In genomic region chr1:246641394-246641793, GRCh38 we compare ENCODE assay signal across 25 cellular contexts.
A peak's percentile ranks its signal among the peaks of the same experiment; 100 is the strongest.
DNase-seq lines count a peak whose midpoint lies in the region; ATAC-seq and TF ChIP-seq lines count a peak whose summit lies in the region.
"Had no signal": no experiment of that assay in that cellular context is flagged by ENCODE, and none has a peak within 500 bp of the region (broad histone marks: within the 10 kb centered on the region; RNA-seq: fewer than 3 reads in every experiment).

No MANE protein-coding gene starts in this region.

- peak overlapping the region; percentile 50 for H3K27ac Mint-ChIP-seq in activated naive CD8-positive, alpha-beta T cell
- no peak overlapping the region for H3K27ac Mint-ChIP-seq in activated naive CD8-positive, alpha-beta T cell treated with anti-CD3 and anti-CD28 coated beads, Interleukin-2, amount 50 U/mL, for 24 hours

- H3K27me3 ChIP-seq in esophagus muscularis mucosa, result no peaks in the 10 kb centered on the region
- no peaks in the 10 kb centered on the region for H3K27me3 ChIP-seq in psoas muscle (ENCODE audit: insufficient read depth in 3 of 3, low read length in 2 of 3)
- no peaks in the 10 kb centered on the region for H3K27me3 ChIP-seq in thoracic aorta (replicated peaks; ENCODE audit: insufficient read depth)
- H3K27me3 ChIP-seq: BLaER1 treated with 17β-estradiol and CSF1 and Interleukin-3, amounts not matched to agents 10 nM and 100 nM; SJCRH30 had no signal

- H3K4me1 ChIP-seq in esophagus muscularis mucosa (peaks cover 16 to 38% (median 36%) of the 10 kb centered on the region in 4 donors), psoas muscle (peaks cover 23% of the 10 kb centered on the region), thoracic aorta (ENCODE audit: control insufficient read depth in 1 of 2, low read depth in 2 of 2) (peaks cover 8 to 13% of the 10 kb centered on the region in 2 donors)
- H3K4me1 ChIP-seq: Caco-2, SJCRH30 had no signal

- DNase-seq in activated naive CD8-positive, alpha-beta T cell treated with anti-CD3 and anti-CD28 coated beads, Interleukin-2, amount 50 U/mL, for 24 hours, result no peak
- no peak for DNase-seq in esophagus muscularis mucosa (ENCODE audit: extremely low spot score)
- DNase-seq in psoas muscle, result no peak
- DNase-seq in thoracic aorta (ENCODE audit: low spot score), result no peak
- DNase-seq in NCI-H1694 treated with DMSO at 0.1 percent for 48 hours (lab: John Stamatoyannopoulos, UW), result no peak
- DNase-seq: 8988T; Caco-2; CD4-positive, alpha-beta memory T cell; DMS 273 treated with DMSO at 0.1 percent for 48 hours; DMS79 treated with DMSO at 0.1 percent for 48 hours; GM23248; HCEC 1CT; KG1; NCI-H1092; NCI-H1436; NCI-H1930; NCI-H2227 treated with DMSO at 0.1 percent for 48 hours; NCI-H510A treated with DMSO at 0.1 percent for 48 hours; NCI-H748 treated with DMSO at 0.1 percent for 48 hours; NK-92 treated with Interleukin-12 subunit alpha and Interleukin-12 subunit beta, amount 100 ng/mL, for 24 hours; SJCRH30 had no signal

- peaks cover 7% of the 10 kb centered on the region for H3K4me1 Mint-ChIP-seq in activated naive CD8-positive, alpha-beta T cell (ENCODE audit: low read depth)
- H3K4me1 Mint-ChIP-seq in activated naive CD8-positive, alpha-beta T cell treated with anti-CD3 and anti-CD28 coated beads, Interleukin-2, amount 50 U/mL, for 24 hours, result peaks cover 3% of the 10 kb centered on the region

- 32% methylated on average over 2 of the region's 2 CpGs for WGBS in esophagus muscularis mucosa
- WGBS in psoas muscle, 3 donors, result 26 to 39% (median 29%) methylated on average over 2 of the region's 2 CpGs

- H3K36me3 ChIP-seq in esophagus muscularis mucosa (peaks cover 0 to 59% (median 39%) of the 10 kb centered on the region in 4 donors), psoas muscle (ENCODE audit: insufficient read depth in 1 of 2, low read depth in 1 of 2) (peaks cover 7 to 32% of the 10 kb centered on the region in 2 donors), thoracic aorta (peaks cover 13% of the 10 kb centered on the region)

- H3K27ac ChIP-seq in esophagus muscularis mucosa (replicated peaks in 1 of 4) (peak overlapping the region; percentile 50 to 71 (median 64)), psoas muscle (peak overlapping the region; percentile 60), thoracic aorta (peak overlapping the region; percentile 26 to 46)
- H3K27ac ChIP-seq: BLaER1 treated with 17β-estradiol and CSF1 and Interleukin-3, amounts not matched to agents 10 nM and 100 nM; GM23248; SJCRH30 had no signal

- no peak for TF ChIP-seq POLR2A in esophagus muscularis mucosa (IDR thresholded peaks at IDR 0.05; ENCODE audit: low read depth)

- H3K27me3 Mint-ChIP-seq in activated naive CD8-positive, alpha-beta T cell, result no peaks in the 10 kb centered on the region
- H3K27me3 Mint-ChIP-seq in activated naive CD8-positive, alpha-beta T cell treated with anti-CD3 and anti-CD28 coated beads, Interleukin-2, amount 50 U/mL, for 24 hours, result no peaks in the 10 kb centered on the region
- H3K27me3 Mint-ChIP-seq: CD4-positive, alpha-beta memory T cell had no signal

- no peak overlapping the region for H3K4me3 ChIP-seq in esophagus muscularis mucosa
- peak overlapping the region; percentile 40 for H3K4me3 ChIP-seq in psoas muscle
- H3K4me3 ChIP-seq in thoracic aorta, result no peak overlapping the region
- H3K4me3 ChIP-seq: BLaER1 treated with 17β-estradiol and CSF1 and Interleukin-3, amounts not matched to agents 10 nM and 100 nM; GM23248; SJCRH30 had no signal

- ATAC-seq in activated naive CD8-positive, alpha-beta T cell treated with anti-CD3 and anti-CD28 coated beads, Interleukin-2, amount 50 U/mL, for 24 hours, result no peak
- ATAC-seq in psoas muscle (peak in 3 of 4 donors; percentile 55 to 82 (median 63)), thoracic aorta (ENCODE audit: insufficient number of reproducible peaks, low FRiP score, low read depth) (no peak), esophagus mucosa (no peak), GM21447 (IDR thresholded peaks at IDR 0.05; ENCODE audit: unreplicated experiment) (no peak)

- intact Hi-C loops in esophagus muscularis mucosa (cut with DNase I), result no loop called here
- intact Hi-C loops in psoas muscle (cut with DNase I), result no loop called here

- H3K9me3 Mint-ChIP-seq in activated naive CD8-positive, alpha-beta T cell (ENCODE audit: low read depth), result no peaks in the 10 kb centered on the region
- H3K9me3 Mint-ChIP-seq in activated naive CD8-positive, alpha-beta T cell treated with anti-CD3 and anti-CD28 coated beads, Interleukin-2, amount 50 U/mL, for 24 hours, result peaks cover 6% of the 10 kb centered on the region

- no peak overlapping the region for H3K4me3 Mint-ChIP-seq in activated naive CD8-positive, alpha-beta T cell
- H3K4me3 Mint-ChIP-seq in activated naive CD8-positive, alpha-beta T cell treated with anti-CD3 and anti-CD28 coated beads, Interleukin-2, amount 50 U/mL, for 24 hours, result no peak overlapping the region
- H3K4me3 Mint-ChIP-seq: CD4-positive, alpha-beta memory T cell had no signal

- H3K36me3 Mint-ChIP-seq in activated naive CD8-positive, alpha-beta T cell, result peaks cover 8% of the 10 kb centered on the region
- peaks cover 23% of the 10 kb centered on the region for H3K36me3 Mint-ChIP-seq in activated naive CD8-positive, alpha-beta T cell treated with anti-CD3 and anti-CD28 coated beads, Interleukin-2, amount 50 U/mL, for 24 hours (ENCODE audit: low read depth)

- H3K9me3 ChIP-seq in esophagus muscularis mucosa (no peaks in the 10 kb centered on the region), psoas muscle (no peaks in the 10 kb centered on the region), thoracic aorta (no peaks in the 10 kb centered on the region)
- H3K9me3 ChIP-seq: Caco-2, SJCRH30 had no signal

- no peak for TF ChIP-seq EP300 in esophagus muscularis mucosa (IDR thresholded peaks at IDR 0.05)

- no peak for TF ChIP-seq CTCF in esophagus muscularis mucosa (IDR thresholded peaks at IDR 0.05)
- no peak for TF ChIP-seq CTCF in psoas muscle (IDR thresholded peaks at IDR 0.05)
- no peak for TF ChIP-seq CTCF in thoracic aorta (IDR thresholded peaks at IDR 0.05)

Comparison
In these comparisons a context has a peak if more than half of its experiments do, and no peak if none do; other contexts are left out.
1. ATAC-seq: peak in psoas muscle (3 of 4); none in activated naive CD8-positive, alpha-beta T cell treated with anti-CD3 and anti-CD28 coated beads, Interleukin-2, amount 50 U/mL, for 24 hours (single experiment), thoracic aorta (single experiment), esophagus mucosa (single experiment) and GM21447 (single experiment).
2. Peak in every context shown above with its lines, with median percentiles within 50 percentile points of each other: H3K27ac ChIP-seq.